In genomic region chr19:45100202-45100600, GRCh38 we compare ENCODE assay signal across 20 cellular contexts. TPM values are rescaled to one million over a fixed set of nuclear protein-coding genes. Genes with fewer than 3 reads are reported as not detected.
A peak's percentile ranks its signal among the peaks of the same experiment; 100 is the strongest.
DNase-seq lines count a peak whose midpoint lies in the region; ATAC-seq and TF ChIP-seq lines count a peak whose summit lies in the region.
"Had no signal": no experiment of that assay in that cellular context is flagged by ENCODE, and none has a peak within 500 bp of the region (broad histone marks: within the 10 kb centered on the region; RNA-seq: fewer than 3 reads in every experiment).

No MANE protein-coding gene starts in this region.

- H3K79me2 ChIP-seq in hepatocyte, result peaks cover 95% of the 10 kb centered on the region

- peaks cover 8 to 87% (median 48%) of the 10 kb centered on the region in 4 donors for H3K4me1 Mint-ChIP-seq in CD4-positive, CD25-positive, alpha-beta regulatory T cell

- peak overlapping the region in 2 of 3 donors; percentile 28 to 62 for H3K27ac Mint-ChIP-seq in CD4-positive, CD25-positive, alpha-beta regulatory T cell
- H3K27ac Mint-ChIP-seq: activated CD8-positive, alpha-beta T cell treated with anti-CD3 and anti-CD28 coated beads for 36 hours; activated naive CD8-positive, alpha-beta T cell treated with anti-CD3 and anti-CD28 coated beads, Interleukin-2, amount 50 U/mL, for 24 hours; endodermal cell had no signal

- peaks cover 63% of the 10 kb centered on the region for H4K20me1 ChIP-seq in hepatocyte (ENCODE audit: insufficient read depth, poor library complexity, severe bottlenecking)

- no peaks in the 10 kb centered on the region for H3K9me3 ChIP-seq in CD4-positive, CD25-positive, alpha-beta regulatory T cell (ENCODE audit: control insufficient read depth in 2 of 2, low read length in 2 of 2)
- no peaks in the 10 kb centered on the region for H3K9me3 ChIP-seq in RWPE2 (ENCODE audit: severe bottlenecking)
- no peaks in the 10 kb centered on the region for H3K9me3 ChIP-seq in hepatocyte (ENCODE audit: low read depth)
- H3K9me3 ChIP-seq: left lung had no signal

- no peak for ATAC-seq in CD4-positive, CD25-positive, alpha-beta regulatory T cell (ENCODE audit: low read depth in 2 of 2)
- no peak for ATAC-seq in RWPE2 (ENCODE audit: low read depth)
- ATAC-seq: activated CD8-positive, alpha-beta T cell treated with anti-CD3 and anti-CD28 coated beads for 36 hours; activated naive CD8-positive, alpha-beta T cell treated with anti-CD3 and anti-CD28 coated beads, Interleukin-2, amount 50 U/mL, for 24 hours; left lung; T-cell had no signal

- no peak overlapping the region for H3K4me3 ChIP-seq in CD4-positive, CD25-positive, alpha-beta regulatory T cell (ENCODE audit: low read depth, low read length)
- no peak overlapping the region for H3K4me3 ChIP-seq in RWPE2 (ENCODE audit: severe bottlenecking)
- no peak overlapping the region for H3K4me3 ChIP-seq in hepatocyte
- peak overlapping the region; percentile 16 for H3K4me3 ChIP-seq in retinal pigment epithelial cell (ENCODE audit: low read length)
- H3K4me3 ChIP-seq: left lung had no signal

- no peak overlapping the region for H2AFZ ChIP-seq in hepatocyte

- H3K4me3 Mint-ChIP-seq in CD4-positive, CD25-positive, alpha-beta regulatory T cell, result peak overlapping the region in 2 of 4 donors; percentile 5 to 68
- H3K4me3 Mint-ChIP-seq: activated CD8-positive, alpha-beta T cell treated with anti-CD3 and anti-CD28 coated beads for 36 hours; activated naive CD8-positive, alpha-beta T cell treated with anti-CD3 and anti-CD28 coated beads, Interleukin-2, amount 50 U/mL, for 24 hours; endodermal cell; T-cell had no signal

- H3K27me3 ChIP-seq in CD4-positive, CD25-positive, alpha-beta regulatory T cell (ENCODE audit: control insufficient read depth, insufficient read depth, low read length), result no peaks in the 10 kb centered on the region
- H3K27me3 ChIP-seq in RWPE2 (ENCODE audit: insufficient read depth, poor library complexity, severe bottlenecking), result no peaks in the 10 kb centered on the region
- no peaks in the 10 kb centered on the region for H3K27me3 ChIP-seq in hepatocyte
- H3K27me3 ChIP-seq: left lung had no signal

- H3K36me3 ChIP-seq in CD4-positive, CD25-positive, alpha-beta regulatory T cell (ENCODE audit: control insufficient read depth, insufficient read depth, low read length), result no peaks in the 10 kb centered on the region
- H3K36me3 ChIP-seq in RWPE2 (ENCODE audit: low read depth), result no peaks in the 10 kb centered on the region; the same call in 1 of the 2 replicates
- no peaks in the 10 kb centered on the region for H3K36me3 ChIP-seq in hepatocyte (replicated peaks; ENCODE audit: insufficient read depth, low read depth)
- H3K36me3 ChIP-seq: left lung had no signal

- no peak overlapping the region for H3K27ac ChIP-seq in CD4-positive, CD25-positive, alpha-beta regulatory T cell (ENCODE audit: insufficient read depth, low read length, poor library complexity, severe bottlenecking)
- H3K27ac ChIP-seq in RWPE2 (ENCODE audit: poor library complexity, severe bottlenecking) (peak overlapping the region; percentile 48), hepatocyte (peak overlapping the region; percentile 94)
- H3K27ac ChIP-seq: left lung had no signal

- TF ChIP-seq CTCF in RWPE2 (IDR thresholded peaks at IDR 0.05; ENCODE audit: poor library complexity, severe bottlenecking) (no peak), hepatocyte (IDR thresholded peaks at IDR 0.05; ENCODE audit: poor library complexity) (no peak), retinal pigment epithelial cell (conservative IDR thresholded peaks at IDR 0.05; ENCODE audit: low read depth, low read length) (no peak), GM13976 (IDR thresholded peaks at IDR 0.05; ENCODE audit: borderline replicate concordance, control extremely low read depth, extremely low read depth, insufficient read depth, missing control alignments) (no peak)

- no peaks in the 10 kb centered on the region for H3K9me2 ChIP-seq in hepatocyte (replicated peaks; ENCODE audit: insufficient read depth)

- no peaks in the 10 kb centered on the region for H3K27me3 Mint-ChIP-seq in CD4-positive, CD25-positive, alpha-beta regulatory T cell
- H3K27me3 Mint-ChIP-seq: activated CD8-positive, alpha-beta T cell treated with anti-CD3 and anti-CD28 coated beads for 36 hours; activated naive CD8-positive, alpha-beta T cell treated with anti-CD3 and anti-CD28 coated beads, Interleukin-2, amount 50 U/mL, for 24 hours; CD8-positive, alpha-beta memory T cell; T-cell had no signal

- peaks cover 0 to 2% (median 0%) of the 10 kb centered on the region in 7 donors for H3K9me3 Mint-ChIP-seq in CD4-positive, CD25-positive, alpha-beta regulatory T cell
- H3K9me3 Mint-ChIP-seq: activated CD8-positive, alpha-beta T cell treated with anti-CD3 and anti-CD28 coated beads for 36 hours; activated naive CD8-positive, alpha-beta T cell treated with anti-CD3 and anti-CD28 coated beads, Interleukin-2, amount 50 U/mL, for 24 hours; CD8-positive, alpha-beta memory T cell; endodermal cell; H9; T-cell had no signal

- 87% methylated on average over 3 of the region's 3 CpGs for WGBS in hepatocyte (ENCODE audit: low lambda C conversion rate, missing lambda C conversion rate)

- no peak for DNase-seq in CD4-positive, CD25-positive, alpha-beta regulatory T cell
- DNase-seq in RWPE2 (ENCODE audit: low spot score) (no peak), hepatocyte (ENCODE audit: low spot score) (no peak), retinal pigment epithelial cell (ENCODE audit: low read depth) (no peak), NK-92 (lab: John Stamatoyannopoulos, UW; ENCODE audit: unreplicated experiment) (no peak), AML-193 (lab: John Stamatoyannopoulos, UW) (no peak), GM13976 (ENCODE audit: low spot score) (no peak)
- no peak for DNase-seq in activated CD4-positive, alpha-beta T cell treated with anti-CD3 and anti-CD28 coated beads, Interleukin-2, amount 50 U/mL, for 1 hour
- DNase-seq: activated CD8-positive, alpha-beta T cell treated with anti-CD3 and anti-CD28 coated beads for 36 hours; activated naive CD8-positive, alpha-beta T cell treated with anti-CD3 and anti-CD28 coated beads, Interleukin-2, amount 50 U/mL, for 24 hours; CD8-positive, alpha-beta memory T cell; DND-41; H9; left lung; NCI-H1417 treated with DMSO at 0.1 percent for 48 hours; NCI-H2227 treated with DMSO at 0.1 percent for 48 hours; T-cell had no signal

- H3K4me1 ChIP-seq in CD4-positive, CD25-positive, alpha-beta regulatory T cell (ENCODE audit: control insufficient read depth, insufficient read depth, low read length, poor library complexity, severe bottlenecking), result peaks cover 36% of the 10 kb centered on the region
- peaks cover 20% of the 10 kb centered on the region for H3K4me1 ChIP-seq in RWPE2 (ENCODE audit: insufficient read depth, poor library complexity, severe bottlenecking)
- peaks cover 82% of the 10 kb centered on the region for H3K4me1 ChIP-seq in hepatocyte (ENCODE audit: insufficient read depth)

- no peaks in the 10 kb centered on the region for H3K36me3 Mint-ChIP-seq in CD4-positive, CD25-positive, alpha-beta regulatory T cell
- H3K36me3 Mint-ChIP-seq: T-cell had no signal

- in situ Hi-C loops in GM13976 (cut with MboI; ENCODE audit: low sequenced_read_pairs, unreplicated experiment), result no loop called here

- H3K4me2 ChIP-seq in hepatocyte, result peak overlapping the region; percentile 62

RNA-seq across cellular contexts. Expression of gene PPP1R37, which starts 7.2 kb away (rescaled TPM):
- total RNA-seq in CD4-positive, CD25-positive, alpha-beta regulatory T cell, result 17.4 TPM
- 1 to 10 TPM in 1 of 4 donors, under 1 TPM in 3; 0.61 to 1.0 (median 0.65) TPM for polyA plus RNA-seq in CD4-positive, CD25-positive, alpha-beta regulatory T cell
- total RNA-seq in hepatocyte, result 28.1 and 30.8 TPM in 2 replicates
- 14.0 and 15.2 TPM in 2 replicates for polyA plus RNA-seq in hepatocyte

RNA-seq across cellular contexts. Expression of gene GEMIN7, which starts 21.1 kb away (rescaled TPM):
- total RNA-seq in CD4-positive, CD25-positive, alpha-beta regulatory T cell, result 6.6 TPM
- polyA plus RNA-seq in CD4-positive, CD25-positive, alpha-beta regulatory T cell, result 10 to 100 TPM; 64.6 to 93.1 (median 79.7) TPM
- 48.8 and 50.7 TPM in 2 replicates for total RNA-seq in hepatocyte
- polyA plus RNA-seq in hepatocyte, result 55.3 and 69.0 TPM in 2 replicates

RNA-seq across cellular contexts. Expression of gene ZNF296, which starts 23.9 kb away (rescaled TPM):
- 3.0 TPM for total RNA-seq in CD4-positive, CD25-positive, alpha-beta regulatory T cell
- 1 to 10 TPM; 1.8 to 2.5 (median 2.0) TPM for polyA plus RNA-seq in CD4-positive, CD25-positive, alpha-beta regulatory T cell
- total RNA-seq in hepatocyte, result 0.52 TPM in 1 of 2 replicates, not detected in the other
- polyA plus RNA-seq in hepatocyte, result 1.2 TPM in 1 of 2 replicates, not detected in the other
- total RNA-seq: HT1080 had no signal
- polyA plus RNA-seq: AG04450 had no signal
